In the genomic region with DNA sequence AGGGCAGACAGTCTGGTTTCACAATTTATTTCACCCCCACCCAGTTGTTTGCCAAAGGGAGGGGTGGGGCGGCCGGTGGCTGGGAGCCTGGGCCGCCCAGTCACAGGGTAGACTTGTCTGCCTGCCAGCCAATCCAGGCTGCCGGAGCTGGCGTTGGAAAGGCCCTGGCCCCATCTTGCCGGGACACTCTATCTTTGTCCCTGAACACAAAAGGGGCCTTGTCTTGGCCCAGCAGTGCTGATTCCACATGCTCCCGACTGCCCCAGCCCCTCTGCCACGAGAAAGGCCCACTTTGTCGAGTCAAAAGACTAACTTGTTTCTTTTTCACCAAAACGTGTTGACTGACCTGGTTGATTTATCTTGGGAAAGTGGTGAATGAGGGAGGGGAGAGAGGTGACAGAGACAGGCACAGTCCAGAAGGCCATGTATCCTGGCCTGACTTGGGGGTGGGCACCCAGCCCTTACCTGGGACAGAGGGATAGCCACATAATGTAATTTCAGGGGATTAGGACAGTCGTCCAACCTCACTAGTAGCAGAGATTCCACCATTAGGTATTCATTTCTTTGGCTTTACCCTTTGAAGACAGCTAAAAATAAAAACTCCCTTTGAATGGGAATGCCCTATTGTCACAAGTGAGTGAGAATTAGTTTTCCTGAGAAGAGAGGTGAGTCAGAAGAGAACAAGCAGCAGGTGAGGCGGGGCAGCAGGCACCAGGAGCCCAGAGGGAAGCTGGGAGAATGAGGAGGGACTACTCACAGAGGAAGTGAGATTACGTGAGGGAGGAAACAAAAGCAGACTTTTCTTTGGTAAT, we compare ENCODE assay signal across 1 cellular context.
TF ChIP-seq lines count a peak whose summit lies in the region.

No MANE protein-coding gene starts in this region.

TF ChIP-seq in HepG2, 621 proteins besides CTCF, POLR2A, EP300 and RAD21 (continued from another document and continues in another):
- TF ChIP-seq, protein P1, sequence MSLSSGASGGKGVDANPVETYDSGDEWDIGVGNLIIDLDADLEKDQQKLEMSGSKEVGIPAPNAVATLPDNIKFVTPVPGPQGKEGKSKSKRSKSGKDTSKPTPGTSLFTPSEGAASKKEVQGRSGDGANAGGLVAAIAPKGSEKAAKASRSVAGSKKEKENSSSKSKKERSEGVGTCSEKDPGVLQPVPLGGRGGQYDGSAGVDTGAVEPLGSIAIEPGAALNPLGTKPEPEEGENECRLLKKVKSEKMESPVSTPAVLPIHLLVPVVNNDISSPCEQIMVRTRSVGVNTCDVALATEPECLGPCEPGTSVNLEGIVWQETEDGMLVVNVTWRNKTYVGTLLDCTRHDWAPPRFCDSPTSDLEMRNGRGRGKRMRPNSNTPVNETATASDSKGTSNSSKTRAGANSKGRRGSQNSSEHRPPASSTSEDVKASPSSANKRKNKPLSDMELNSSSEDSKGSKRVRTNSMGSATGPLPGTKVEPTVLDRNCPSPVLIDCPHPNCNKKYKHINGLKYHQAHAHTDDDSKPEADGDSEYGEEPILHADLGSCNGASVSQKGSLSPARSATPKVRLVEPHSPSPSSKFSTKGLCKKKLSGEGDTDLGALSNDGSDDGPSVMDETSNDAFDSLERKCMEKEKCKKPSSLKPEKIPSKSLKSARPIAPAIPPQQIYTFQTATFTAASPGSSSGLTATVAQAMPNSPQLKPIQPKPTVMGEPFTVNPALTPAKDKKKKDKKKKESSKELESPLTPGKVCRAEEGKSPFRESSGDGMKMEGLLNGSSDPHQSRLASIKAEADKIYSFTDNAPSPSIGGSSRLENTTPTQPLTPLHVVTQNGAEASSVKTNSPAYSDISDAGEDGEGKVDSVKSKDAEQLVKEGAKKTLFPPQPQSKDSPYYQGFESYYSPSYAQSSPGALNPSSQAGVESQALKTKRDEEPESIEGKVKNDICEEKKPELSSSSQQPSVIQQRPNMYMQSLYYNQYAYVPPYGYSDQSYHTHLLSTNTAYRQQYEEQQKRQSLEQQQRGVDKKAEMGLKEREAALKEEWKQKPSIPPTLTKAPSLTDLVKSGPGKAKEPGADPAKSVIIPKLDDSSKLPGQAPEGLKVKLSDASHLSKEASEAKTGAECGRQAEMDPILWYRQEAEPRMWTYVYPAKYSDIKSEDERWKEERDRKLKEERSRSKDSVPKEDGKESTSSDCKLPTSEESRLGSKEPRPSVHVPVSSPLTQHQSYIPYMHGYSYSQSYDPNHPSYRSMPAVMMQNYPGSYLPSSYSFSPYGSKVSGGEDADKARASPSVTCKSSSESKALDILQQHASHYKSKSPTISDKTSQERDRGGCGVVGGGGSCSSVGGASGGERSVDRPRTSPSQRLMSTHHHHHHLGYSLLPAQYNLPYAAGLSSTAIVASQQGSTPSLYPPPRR (CRISPR knock-in tag; IDR thresholded peaks at IDR 0.05; ENCODE audit: borderline replicate concordance): peak; percentile 42; the same call in 1 of the 2 replicates
- peak; percentile 76 for TF ChIP-seq FOXA3 (CRISPR knock-in tag; IDR thresholded peaks at IDR 0.05)
- TF ChIP-seq ZNF17 (CRISPR knock-in tag; IDR thresholded peaks at IDR 0.05): no peak; the same call in 1 of the 2 replicates
- no peak; the same call in 1 of the 2 replicates for TF ChIP-seq ZNF629 (CRISPR knock-in tag; conservative IDR thresholded peaks at IDR 0.05)
- TF ChIP-seq, protein P2, sequence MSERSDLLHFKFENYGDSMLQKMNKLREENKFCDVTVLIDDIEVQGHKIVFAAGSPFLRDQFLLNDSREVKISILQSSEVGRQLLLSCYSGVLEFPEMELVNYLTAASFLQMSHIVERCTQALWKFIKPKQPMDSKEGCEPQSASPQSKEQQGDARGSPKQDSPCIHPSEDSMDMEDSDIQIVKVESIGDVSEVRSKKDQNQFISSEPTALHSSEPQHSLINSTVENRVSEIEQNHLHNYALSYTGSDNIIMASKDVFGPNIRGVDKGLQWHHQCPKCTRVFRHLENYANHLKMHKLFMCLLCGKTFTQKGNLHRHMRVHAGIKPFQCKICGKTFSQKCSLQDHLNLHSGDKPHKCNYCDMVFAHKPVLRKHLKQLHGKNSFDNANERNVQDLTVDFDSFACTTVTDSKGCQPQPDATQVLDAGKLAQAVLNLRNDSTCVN (CRISPR knock-in tag; IDR thresholded peaks at IDR 0.05; ENCODE audit: borderline replicate concordance): no peak; the same call in 1 of the 2 replicates
- TF ChIP-seq ATM (IDR thresholded peaks at IDR 0.05; ENCODE audit: borderline replicate concordance): no peak
- TF ChIP-seq KLF16 (CRISPR knock-in tag; IDR thresholded peaks at IDR 0.05): no peak; a peak in 1 of 4 replicates
- TF ChIP-seq RBM39 (IDR thresholded peaks at IDR 0.05; ENCODE audit: low read depth, low read length, poor library complexity, severe bottlenecking): peak; percentile 95
- TF ChIP-seq ZNF24 (IDR thresholded peaks at IDR 0.05): no peak
- no peak for TF ChIP-seq CAMTA2 (CRISPR knock-in tag; IDR thresholded peaks at IDR 0.05; ENCODE audit: borderline replicate concordance)
- TF ChIP-seq TGIF2 (CRISPR knock-in tag; IDR thresholded peaks at IDR 0.05): 0 out of 2 replicates have a peak, but pooled peaks have one; percentile 60
- TF ChIP-seq SMAD1 (CRISPR knock-in tag; IDR thresholded peaks at IDR 0.05; ENCODE audit: borderline replicate concordance, low read depth): no peak; the same call in 1 of the 2 replicates
- no peak for TF ChIP-seq TEAD2 (CRISPR knock-in tag; IDR thresholded peaks at IDR 0.05)
- peak; percentile 54; the same call in 1 of the 2 replicates for TF ChIP-seq KDM3A (CRISPR knock-in tag; IDR thresholded peaks at IDR 0.05; ENCODE audit: low read depth)
- TF ChIP-seq, protein P3, sequence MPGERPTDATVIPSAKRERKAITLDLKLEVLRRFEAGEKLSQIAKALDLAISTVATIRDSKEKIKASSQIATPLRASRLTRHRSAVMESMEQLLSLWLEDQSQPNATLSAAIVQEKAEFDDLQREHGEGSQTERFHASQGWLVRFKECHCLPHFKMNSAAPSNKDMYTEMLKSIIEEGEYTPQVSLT (CRISPR knock-in tag; IDR thresholded peaks at IDR 0.05; ENCODE audit: borderline replicate concordance, low read depth): no peak
- no peak for TF ChIP-seq HIVEP1 (CRISPR knock-in tag; IDR thresholded peaks at IDR 0.05)
- TF ChIP-seq ZNF781 (CRISPR knock-in tag; IDR thresholded peaks at IDR 0.05; ENCODE audit: borderline replicate concordance, not compliant biosample characterization): peak; percentile 44
- no peak for TF ChIP-seq ZNF33A (CRISPR knock-in tag; IDR thresholded peaks at IDR 0.05; ENCODE audit: borderline replicate concordance)
- no peak for TF ChIP-seq ZNF256 (CRISPR knock-in tag; conservative IDR thresholded peaks at IDR 0.05)
- TF ChIP-seq POLR2G (IDR thresholded peaks at IDR 0.05; ENCODE audit: low read depth, low read length): peak; percentile 88
- TF ChIP-seq ZFP36L1 (CRISPR knock-in tag; IDR thresholded peaks at IDR 0.05): peak; percentile 89; the same call in 1 of the 2 replicates
- TF ChIP-seq ATF7 (IDR thresholded peaks at IDR 0.05): no peak
- TF ChIP-seq ATF7 (CRISPR knock-in tag; IDR thresholded peaks at IDR 0.05): no peak
- TF ChIP-seq STAT5B (CRISPR knock-in tag; IDR thresholded peaks at IDR 0.05): no peak
- TF ChIP-seq, protein P4, sequence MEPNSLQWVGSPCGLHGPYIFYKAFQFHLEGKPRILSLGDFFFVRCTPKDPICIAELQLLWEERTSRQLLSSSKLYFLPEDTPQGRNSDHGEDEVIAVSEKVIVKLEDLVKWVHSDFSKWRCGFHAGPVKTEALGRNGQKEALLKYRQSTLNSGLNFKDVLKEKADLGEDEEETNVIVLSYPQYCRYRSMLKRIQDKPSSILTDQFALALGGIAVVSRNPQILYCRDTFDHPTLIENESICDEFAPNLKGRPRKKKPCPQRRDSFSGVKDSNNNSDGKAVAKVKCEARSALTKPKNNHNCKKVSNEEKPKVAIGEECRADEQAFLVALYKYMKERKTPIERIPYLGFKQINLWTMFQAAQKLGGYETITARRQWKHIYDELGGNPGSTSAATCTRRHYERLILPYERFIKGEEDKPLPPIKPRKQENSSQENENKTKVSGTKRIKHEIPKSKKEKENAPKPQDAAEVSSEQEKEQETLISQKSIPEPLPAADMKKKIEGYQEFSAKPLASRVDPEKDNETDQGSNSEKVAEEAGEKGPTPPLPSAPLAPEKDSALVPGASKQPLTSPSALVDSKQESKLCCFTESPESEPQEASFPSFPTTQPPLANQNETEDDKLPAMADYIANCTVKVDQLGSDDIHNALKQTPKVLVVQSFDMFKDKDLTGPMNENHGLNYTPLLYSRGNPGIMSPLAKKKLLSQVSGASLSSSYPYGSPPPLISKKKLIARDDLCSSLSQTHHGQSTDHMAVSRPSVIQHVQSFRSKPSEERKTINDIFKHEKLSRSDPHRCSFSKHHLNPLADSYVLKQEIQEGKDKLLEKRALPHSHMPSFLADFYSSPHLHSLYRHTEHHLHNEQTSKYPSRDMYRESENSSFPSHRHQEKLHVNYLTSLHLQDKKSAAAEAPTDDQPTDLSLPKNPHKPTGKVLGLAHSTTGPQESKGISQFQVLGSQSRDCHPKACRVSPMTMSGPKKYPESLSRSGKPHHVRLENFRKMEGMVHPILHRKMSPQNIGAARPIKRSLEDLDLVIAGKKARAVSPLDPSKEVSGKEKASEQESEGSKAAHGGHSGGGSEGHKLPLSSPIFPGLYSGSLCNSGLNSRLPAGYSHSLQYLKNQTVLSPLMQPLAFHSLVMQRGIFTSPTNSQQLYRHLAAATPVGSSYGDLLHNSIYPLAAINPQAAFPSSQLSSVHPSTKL (CRISPR knock-in tag; IDR thresholded peaks at IDR 0.05): peak; percentile 79
- no peak for TF ChIP-seq ZNF235 (CRISPR knock-in tag; IDR thresholded peaks at IDR 0.05; ENCODE audit: borderline replicate concordance)
- TF ChIP-seq, protein P5, sequence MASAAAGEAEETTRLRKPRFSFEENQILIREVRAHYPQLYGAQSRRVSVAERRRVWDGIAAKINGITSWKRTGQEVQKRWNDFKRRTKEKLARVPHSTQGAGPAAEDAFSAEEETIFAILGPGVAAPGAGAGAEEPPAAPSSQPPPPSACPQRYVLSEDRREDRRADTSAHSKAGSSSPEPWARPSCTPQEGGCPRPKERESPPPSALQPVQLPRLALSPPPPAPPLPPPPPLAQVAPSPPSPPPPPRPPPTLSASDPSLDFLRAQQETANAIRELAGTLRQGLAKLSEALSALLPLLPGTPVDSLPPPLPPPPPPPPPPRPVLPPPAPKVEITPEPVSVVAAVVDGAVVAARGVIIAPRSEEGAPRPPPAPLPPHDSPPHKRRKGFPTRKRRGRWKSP (CRISPR knock-in tag; IDR thresholded peaks at IDR 0.05): peak; percentile 88
- peak; percentile 96; the same call in 1 of the 2 replicates for TF ChIP-seq CHD4 (IDR thresholded peaks at IDR 0.05; ENCODE audit: borderline replicate concordance, low read length)
- no peak for TF ChIP-seq DNMT3B (CRISPR knock-in tag; conservative IDR thresholded peaks at IDR 0.05)
- no peak for TF ChIP-seq ZNF207 (IDR thresholded peaks at IDR 0.05; ENCODE audit: borderline replicate concordance)
- peak; percentile 46 for TF ChIP-seq ZNF747 (CRISPR knock-in tag; IDR thresholded peaks at IDR 0.05; ENCODE audit: borderline replicate concordance)
- TF ChIP-seq TAF1 (CRISPR knock-in tag; IDR thresholded peaks at IDR 0.05): peak; percentile 46; the same call in 1 of the 2 replicates
- no peak; the same call in 1 of the 2 replicates for TF ChIP-seq HNF4G (IDR thresholded peaks at IDR 0.05; ENCODE audit: borderline replicate concordance, low read depth, low read length)
- no peak for TF ChIP-seq HNF4G (CRISPR knock-in tag; IDR thresholded peaks at IDR 0.05; ENCODE audit: borderline replicate concordance, low read depth)
- TF ChIP-seq, protein P6, sequence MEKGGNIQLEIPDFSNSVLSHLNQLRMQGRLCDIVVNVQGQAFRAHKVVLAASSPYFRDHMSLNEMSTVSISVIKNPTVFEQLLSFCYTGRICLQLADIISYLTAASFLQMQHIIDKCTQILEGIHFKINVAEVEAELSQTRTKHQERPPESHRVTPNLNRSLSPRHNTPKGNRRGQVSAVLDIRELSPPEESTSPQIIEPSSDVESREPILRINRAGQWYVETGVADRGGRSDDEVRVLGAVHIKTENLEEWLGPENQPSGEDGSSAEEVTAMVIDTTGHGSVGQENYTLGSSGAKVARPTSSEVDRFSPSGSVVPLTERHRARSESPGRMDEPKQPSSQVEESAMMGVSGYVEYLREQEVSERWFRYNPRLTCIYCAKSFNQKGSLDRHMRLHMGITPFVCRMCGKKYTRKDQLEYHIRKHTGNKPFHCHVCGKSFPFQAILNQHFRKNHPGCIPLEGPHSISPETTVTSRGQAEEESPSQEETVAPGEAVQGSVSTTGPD (CRISPR knock-in tag; IDR thresholded peaks at IDR 0.05): peak; percentile 98
- peak; percentile 75; the same call in 1 of the 2 replicates for TF ChIP-seq SPEN (CRISPR knock-in tag; IDR thresholded peaks at IDR 0.05; ENCODE audit: low read depth)
- TF ChIP-seq ZNF749 (CRISPR knock-in tag; IDR thresholded peaks at IDR 0.05; ENCODE audit: borderline replicate concordance): 0 out of 2 replicates have a peak, but pooled peaks have one; percentile 11
- TF ChIP-seq ZFX (CRISPR knock-in tag; IDR thresholded peaks at IDR 0.05; ENCODE audit: low read depth): peak; percentile 89
- peak; percentile 59; the same call in 2 of the 3 replicates for TF ChIP-seq MXI1 (IDR thresholded peaks at IDR 0.05; ENCODE audit: borderline replicate concordance, low read depth, low read length)
- TF ChIP-seq, protein P7, sequence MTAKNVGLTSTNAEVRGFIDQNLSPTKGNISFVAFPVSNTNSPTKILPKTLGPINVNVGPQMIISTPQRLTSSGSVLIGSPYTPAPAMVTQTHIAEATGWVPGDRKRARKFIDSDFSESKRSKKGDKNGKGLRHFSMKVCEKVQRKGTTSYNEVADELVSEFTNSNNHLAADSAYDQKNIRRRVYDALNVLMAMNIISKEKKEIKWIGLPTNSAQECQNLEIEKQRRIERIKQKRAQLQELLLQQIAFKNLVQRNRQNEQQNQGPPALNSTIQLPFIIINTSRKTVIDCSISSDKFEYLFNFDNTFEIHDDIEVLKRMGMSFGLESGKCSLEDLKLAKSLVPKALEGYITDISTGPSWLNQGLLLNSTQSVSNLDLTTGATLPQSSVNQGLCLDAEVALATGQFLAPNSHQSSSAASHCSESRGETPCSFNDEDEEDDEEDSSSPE (CRISPR knock-in tag; IDR thresholded peaks at IDR 0.05): no peak; the same call in 1 of the 2 replicates
